In the genomic region with DNA sequence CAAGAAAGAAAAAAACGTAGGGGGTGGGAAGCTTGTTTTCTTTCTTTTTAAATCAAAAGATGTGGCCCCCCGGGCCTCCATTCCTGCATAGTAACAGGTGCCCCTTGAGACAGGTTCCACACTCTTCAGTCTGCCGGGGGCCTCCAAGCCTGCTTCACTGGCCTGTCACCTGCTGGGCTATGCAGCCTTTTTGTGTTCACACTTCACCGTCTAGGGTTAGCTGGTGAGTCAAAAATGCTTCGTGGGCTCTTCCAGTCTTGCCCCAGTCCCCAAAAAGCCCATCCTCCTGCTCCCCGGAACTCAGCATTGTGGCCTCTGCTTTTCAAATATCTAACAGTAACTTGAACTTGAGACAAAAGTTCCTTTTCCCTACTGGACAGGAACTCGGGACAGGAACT, we compare ENCODE assay signal across 8 cellular contexts.
DNase-seq lines count a peak whose midpoint lies in the region; ATAC-seq, FAIRE-seq and TF ChIP-seq lines count a peak whose summit lies in the region.

No MANE protein-coding gene starts in this region.

- in situ Hi-C loops in KBM-7 (cut with MboI; ENCODE audit: low pct_unique_long_range_greater_than_20kb, low sequenced_read_pairs) = no loop called here

- no peaks in the 10 kb centered on the region for H3K79me1 ChIP-seq in trophoblast cell (ENCODE audit: low read length)

- peaks cover 12% of the 10 kb centered on the region for H3K36me3 Mint-ChIP-seq in CD4-positive, CD25-positive, alpha-beta regulatory T cell
- peaks cover 51% of the 10 kb centered on the region for H3K36me3 Mint-ChIP-seq in T-helper 2 cell treated with Interferon-gamma antibody and Interleukin-4, amounts not matched to agents 5 μg/mL and 100 μg/mL, for 36 hours (ENCODE audit: low read depth)
- H3K36me3 Mint-ChIP-seq in effector memory CD8-positive, alpha-beta T cell (ENCODE audit: insufficient read depth) = peaks cover 55% of the 10 kb centered on the region

- H2AK5ac ChIP-seq in trophoblast cell (ENCODE audit: low read length) = no peak overlapping the region

- peaks cover 0 to 3% (median 0%) of the 10 kb centered on the region in 7 donors for H3K9me3 Mint-ChIP-seq in CD4-positive, CD25-positive, alpha-beta regulatory T cell
- no peaks in the 10 kb centered on the region for H3K9me3 Mint-ChIP-seq in T-helper 2 cell treated with Interferon-gamma antibody and Interleukin-4, amounts not matched to agents 5 μg/mL and 100 μg/mL, for 36 hours
- H3K9me3 Mint-ChIP-seq in effector memory CD8-positive, alpha-beta T cell = no peaks in the 10 kb centered on the region

- no peak overlapping the region for H3K9ac ChIP-seq in trophoblast cell (ENCODE audit: low read length)

- H4K91ac ChIP-seq in trophoblast cell (ENCODE audit: low read depth, low read length) = no peak overlapping the region

- no peak for TF ChIP-seq CTCF in pancreas (IDR thresholded peaks at IDR 0.05)

- H3K27ac ChIP-seq in CD4-positive, CD25-positive, alpha-beta regulatory T cell (ENCODE audit: insufficient read depth, low read length, poor library complexity, severe bottlenecking) = peak overlapping the region; percentile 87
- H3K27ac ChIP-seq in pancreas (peak overlapping the region; percentile 78 to 90 (median 79)), trophoblast cell (ENCODE audit: low read depth, low read length) (no peak overlapping the region)

- WGBS in pancreas, 2 donors = 75 to 81% methylated on average over 7 of the region's 7 CpGs
- no CpG with 5 or more reads among the region's 7 CpGs for WGBS in trophoblast cell (ENCODE audit: extremely low coverage, insufficient coverage, insufficient read length)

- no peak overlapping the region for H4K12ac ChIP-seq in trophoblast cell (ENCODE audit: low read depth, low read length)

- H2AFZ ChIP-seq in trophoblast cell (ENCODE audit: insufficient read depth, low read length, poor library complexity) = no peak overlapping the region

- H3K4me1 ChIP-seq in CD4-positive, CD25-positive, alpha-beta regulatory T cell (ENCODE audit: control insufficient read depth, insufficient read depth, low read length, poor library complexity, severe bottlenecking) = peaks cover 79% of the 10 kb centered on the region
- H3K4me1 ChIP-seq in pancreas (peaks cover 27 to 35% (median 30%) of the 10 kb centered on the region in 3 donors), trophoblast cell (ENCODE audit: control insufficient read depth in 1 of 2, insufficient read depth in 2 of 2, low read length in 2 of 2) (peaks cover 0 to 2% of the 10 kb centered on the region in 2 experiments)

- intact Hi-C loops in pancreas (cut with DNase I) = loop anchor here in 2 of 3 donors (5.0 to 10.0 kb wide), 2 partner anchors 150 to 153 kb away; a partner anchor contains a TSS

- no peaks in the 10 kb centered on the region for H3K9me3 ChIP-seq in CD4-positive, CD25-positive, alpha-beta regulatory T cell (ENCODE audit: control insufficient read depth in 2 of 2, low read length in 2 of 2)
- no peaks in the 10 kb centered on the region for H3K9me3 ChIP-seq in pancreas
- no peaks in the 10 kb centered on the region for H3K9me3 ChIP-seq in trophoblast cell (ENCODE audit: insufficient read depth, low read depth, low read length)

- no peaks in the 10 kb centered on the region for H3K79me2 ChIP-seq in trophoblast cell (ENCODE audit: control insufficient read depth, insufficient read depth, low read length, poor library complexity)

- no peak overlapping the region for H3K14ac ChIP-seq in trophoblast cell (ENCODE audit: low read length)

- H3K4me3 ChIP-seq in CD4-positive, CD25-positive, alpha-beta regulatory T cell (ENCODE audit: low read depth, low read length) = no peak overlapping the region
- H3K4me3 ChIP-seq in pancreas (no peak overlapping the region), trophoblast cell (ENCODE audit: low read depth, low read length) (no peak overlapping the region)

- no peak overlapping the region for H2BK5ac ChIP-seq in trophoblast cell (ENCODE audit: low read depth, low read length, poor library complexity)

- peaks cover 6% of the 10 kb centered on the region for H3K36me3 ChIP-seq in CD4-positive, CD25-positive, alpha-beta regulatory T cell (ENCODE audit: control insufficient read depth, insufficient read depth, low read length)
- H3K36me3 ChIP-seq in pancreas (peaks cover 0 to 31% (median 7%) of the 10 kb centered on the region in 3 donors), trophoblast cell (ENCODE audit: control insufficient read depth in 1 of 2, insufficient read depth in 2 of 2, low read length in 2 of 2) (peaks cover 71 to 83% of the 10 kb centered on the region in 2 experiments)

- no peak for FAIRE-seq in pancreas (lab: Jason Lieb, UNC)

- DNase-seq in CD4-positive, CD25-positive, alpha-beta regulatory T cell = no peak
- peak; percentile 12 for DNase-seq in T-helper 2 cell treated with Interferon-gamma antibody and Interleukin-4, amounts not matched to agents 5 μg/mL and 100 μg/mL, for 36 hours (ENCODE audit: low spot score)
- DNase-seq in effector memory CD8-positive, alpha-beta T cell = peak in 2 of 3 experiments; percentile 27 to 34
- DNase-seq in pancreas = no peak
- no peak for DNase-seq in KBM-7
- no peak for DNase-seq in stimulated activated CD4-positive, alpha-beta T cell treated with anti-CD3 and anti-CD28 coated beads, Interleukin-4, amount 100 ng/mL, for 4 hours
- no peak for DNase-seq in trophoblast cell

- no peak overlapping the region for H3K4me2 ChIP-seq in trophoblast cell (ENCODE audit: low read length)

- H3K4me3 Mint-ChIP-seq in CD4-positive, CD25-positive, alpha-beta regulatory T cell = peak overlapping the region; percentile 23 to 85 (median 78)
- H3K4me3 Mint-ChIP-seq in T-helper 2 cell treated with Interferon-gamma antibody and Interleukin-4, amounts not matched to agents 5 μg/mL and 100 μg/mL, for 36 hours = peak overlapping the region; percentile 82
- H3K4me3 Mint-ChIP-seq in effector memory CD8-positive, alpha-beta T cell = peak overlapping the region; percentile 79 to 83

- H2BK12ac ChIP-seq in trophoblast cell (ENCODE audit: low read length) = no peak overlapping the region

- H3K18ac ChIP-seq in trophoblast cell (ENCODE audit: low read length) = no peak overlapping the region

- H3K4me1 Mint-ChIP-seq in CD4-positive, CD25-positive, alpha-beta regulatory T cell = peaks cover 19 to 93% (median 59%) of the 10 kb centered on the region in 4 donors
- H3K4me1 Mint-ChIP-seq in T-helper 2 cell treated with Interferon-gamma antibody and Interleukin-4, amounts not matched to agents 5 μg/mL and 100 μg/mL, for 36 hours (ENCODE audit: low read depth) = peaks cover 66% of the 10 kb centered on the region
- H3K4me1 Mint-ChIP-seq in effector memory CD8-positive, alpha-beta T cell (ENCODE audit: low read depth in 2 of 2) = peaks cover 59 to 61% of the 10 kb centered on the region in 2 donors

- H3K27me3 Mint-ChIP-seq in CD4-positive, CD25-positive, alpha-beta regulatory T cell = no peaks in the 10 kb centered on the region
- H3K27me3 Mint-ChIP-seq in T-helper 2 cell treated with Interferon-gamma antibody and Interleukin-4, amounts not matched to agents 5 μg/mL and 100 μg/mL, for 36 hours (ENCODE audit: low read depth) = no peaks in the 10 kb centered on the region
- H3K27me3 Mint-ChIP-seq in effector memory CD8-positive, alpha-beta T cell = no peaks in the 10 kb centered on the region

- no peaks in the 10 kb centered on the region for H3K27me3 ChIP-seq in CD4-positive, CD25-positive, alpha-beta regulatory T cell (ENCODE audit: control insufficient read depth, insufficient read depth, low read length)
- no peaks in the 10 kb centered on the region for H3K27me3 ChIP-seq in pancreas
- no peaks in the 10 kb centered on the region for H3K27me3 ChIP-seq in trophoblast cell (ENCODE audit: insufficient read depth, low read length)

- no peak for ATAC-seq in CD4-positive, CD25-positive, alpha-beta regulatory T cell (ENCODE audit: low read depth in 2 of 2)
- ATAC-seq in effector memory CD8-positive, alpha-beta T cell (replicated peaks) = peak; percentile 16
- ATAC-seq in pancreas = no peak
- ATAC-seq in HG02970 (IDR thresholded peaks at IDR 0.05; ENCODE audit: low FRiP score, unreplicated experiment) = no peak

- H2BK120ac ChIP-seq in trophoblast cell (ENCODE audit: insufficient read depth, low read length, poor library complexity) = no peak overlapping the region

- H3K27ac Mint-ChIP-seq in CD4-positive, CD25-positive, alpha-beta regulatory T cell = peak overlapping the region; percentile 95 to 98 (median 98)
- H3K27ac Mint-ChIP-seq in T-helper 2 cell treated with Interferon-gamma antibody and Interleukin-4, amounts not matched to agents 5 μg/mL and 100 μg/mL, for 36 hours = peak overlapping the region; percentile 98
- H3K27ac Mint-ChIP-seq in effector memory CD8-positive, alpha-beta T cell = peak overlapping the region; percentile 98 to 99

- H3K23ac ChIP-seq in trophoblast cell (ENCODE audit: low read length) = no peak overlapping the region

- no peak overlapping the region for H4K8ac ChIP-seq in trophoblast cell (ENCODE audit: low read depth, low read length)

- no peak overlapping the region for H3K4ac ChIP-seq in trophoblast cell (ENCODE audit: low read depth, low read length)

Comparison
In these comparisons a context has a peak if more than half of its experiments do, and no peak if none do; other contexts are left out.
1. DNase-seq: peak in T-helper 2 cell treated with Interferon-gamma antibody and Interleukin-4, amounts not matched to agents 5 μg/mL and 100 μg/mL, for 36 hours (single experiment) and effector memory CD8-positive, alpha-beta T cell (2 of 3); none in CD4-positive, CD25-positive, alpha-beta regulatory T cell (0 of 3), pancreas (0 of 6), KBM-7 (single experiment), stimulated activated CD4-positive, alpha-beta T cell treated with anti-CD3 and anti-CD28 coated beads, Interleukin-4, amount 100 ng/mL, for 4 hours (0 of 2) and trophoblast cell (0 of 2).
2. Peak in every context shown above with its lines, with median percentiles within 50 percentile points of each other: H3K27ac Mint-ChIP-seq and H3K4me3 Mint-ChIP-seq.